ENCODE assay signal across 8 cellular contexts in the genomic region with DNA sequence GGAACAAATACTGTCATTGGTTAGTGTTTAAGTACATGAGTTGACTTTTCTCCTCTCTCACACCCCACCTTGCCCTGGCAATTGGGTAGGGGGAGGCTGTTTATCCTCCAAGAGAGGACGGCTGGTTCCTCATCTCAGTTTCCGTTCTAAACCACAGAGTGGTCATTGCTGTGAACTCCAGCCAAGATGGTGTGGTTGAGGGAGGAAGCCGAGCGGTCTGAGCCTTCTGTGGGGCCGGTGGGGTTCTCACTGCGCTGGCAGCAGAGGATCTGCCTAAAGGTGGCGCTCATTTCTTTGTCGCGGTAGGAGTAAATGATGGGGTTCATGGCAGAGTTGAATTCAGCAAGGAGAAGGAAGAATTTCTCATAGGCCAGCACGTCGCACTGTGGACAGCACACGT.
DNase-seq lines count a peak whose midpoint lies in the region; ATAC-seq, FAIRE-seq and TF ChIP-seq lines count a peak whose summit lies in the region.

No MANE protein-coding gene starts in this region.

- peak overlapping the region; percentile 44 for H3K27ac ChIP-seq in VCaP
- H3K27ac ChIP-seq in naive thymus-derived CD4-positive, alpha-beta T cell (ENCODE audit: low read depth, low read length), result no peak overlapping the region

- intact Hi-C loops in naive thymus-derived CD4-positive, alpha-beta T cell (cut with micrococcal nuclease), result no loop called here

- no peak for FAIRE-seq in frontal cortex (lab: Jason Lieb, UNC)

- H3K36me3 Mint-ChIP-seq in naive thymus-derived CD4-positive, alpha-beta T cell, result no peaks in the 10 kb centered on the region

- no peaks in the 10 kb centered on the region for H3K36me3 ChIP-seq in naive thymus-derived CD4-positive, alpha-beta T cell (ENCODE audit: control insufficient read depth in 2 of 3, insufficient read depth in 3 of 3, low read length in 3 of 3)

- ATAC-seq in GM18517 (IDR thresholded peaks at IDR 0.05; ENCODE audit: unreplicated experiment) (peak; percentile 80), HG02970 (IDR thresholded peaks at IDR 0.05; ENCODE audit: low FRiP score, unreplicated experiment) (peak; percentile 78)
- ATAC-seq in naive thymus-derived CD4-positive, alpha-beta T cell, result peak; percentile 87

- CTCF ChIA-PET in naive thymus-derived CD4-positive, alpha-beta T cell (lab: Charles Lee), result no interaction called here

- H3K9me3 ChIP-seq in naive thymus-derived CD4-positive, alpha-beta T cell (ENCODE audit: control insufficient read depth in 2 of 3, low read length in 3 of 3), result no peaks in the 10 kb centered on the region

- H3K4me3 ChIP-seq in naive thymus-derived CD4-positive, alpha-beta T cell (ENCODE audit: low read length), result no peak overlapping the region

- DNase-seq in naive thymus-derived CD4-positive, alpha-beta T cell, result no peak
- DNase-seq in stimulated activated naive CD4-positive, alpha-beta T cell (lab: John Stamatoyannopoulos, UW), result no peak
- DNase-seq in frontal cortex (ENCODE audit: low spot score in 2 of 2), result no peak
- DNase-seq in kidney glomerular epithelial cell (lab: John Stamatoyannopoulos, UW), result no peak
- DNase-seq in activated CD4-positive, CD25-positive, alpha-beta regulatory T cell treated with anti-CD3 and anti-CD28 coated beads, Interleukin-2, amount 50 U/mL, for 72 hours, result no peak

- TF ChIP-seq CTCF in VCaP (conservative IDR thresholded peaks at IDR 0.05), result no peak; the same call in 1 of the 2 replicates

- no peak overlapping the region for H3K27ac Mint-ChIP-seq in naive thymus-derived CD4-positive, alpha-beta T cell

- no peaks in the 10 kb centered on the region for H3K4me1 ChIP-seq in naive thymus-derived CD4-positive, alpha-beta T cell (ENCODE audit: control insufficient read depth in 2 of 2, insufficient read depth in 2 of 2, low read length in 2 of 2)

- H3K9me3 Mint-ChIP-seq in naive thymus-derived CD4-positive, alpha-beta T cell, result peaks cover 0 to 7% (median 4%) of the 10 kb centered on the region in 11 donors

- H3K4me3 Mint-ChIP-seq in naive thymus-derived CD4-positive, alpha-beta T cell, result no peak overlapping the region

- peaks cover 0 to 3% (median 0%) of the 10 kb centered on the region in 7 donors for H3K4me1 Mint-ChIP-seq in naive thymus-derived CD4-positive, alpha-beta T cell

- H3K27me3 Mint-ChIP-seq in naive thymus-derived CD4-positive, alpha-beta T cell, result peaks cover 0 to 24% (median 12%) of the 10 kb centered on the region in 5 donors

- POLR2A ChIA-PET in naive thymus-derived CD4-positive, alpha-beta T cell (lab: Charles Lee), result no interaction called here

- no peaks in the 10 kb centered on the region for H3K27me3 ChIP-seq in naive thymus-derived CD4-positive, alpha-beta T cell (ENCODE audit: control insufficient read depth in 2 of 2, insufficient read depth in 2 of 2, low read length in 2 of 2)
